29 cellular contexts compared by ENCODE assay signal in genomic region chr7:1236132-1236655, GRCh38. TPM values are rescaled to one million over a fixed set of nuclear protein-coding genes. Genes with fewer than 3 reads are reported as not detected.
DNase-seq lines count a peak whose midpoint lies in the region.
"Had no signal": no experiment of that assay in that cellular context is flagged by ENCODE, and none has a peak within 500 bp of the region (broad histone marks: within the 10 kb centered on the region; RNA-seq: fewer than 3 reads in every experiment).

No MANE protein-coding gene starts in this region.

- peak overlapping the region; percentile 50 for H3K9ac ChIP-seq in NT2/D1 (ENCODE audit: insufficient read length, low read depth)
- H3K9ac ChIP-seq: SK-N-SH had no signal

- peaks cover 95% of the 10 kb centered on the region for H3K27me3 ChIP-seq in NT2/D1 (ENCODE audit: insufficient read depth, insufficient read length)

- H3K36me3 ChIP-seq in NT2/D1 (ENCODE audit: insufficient read depth, insufficient read length, low read length) = no peaks in the 10 kb centered on the region
- H3K36me3 ChIP-seq: stomach, transverse colon had no signal

- H3K4me3 ChIP-seq in NT2/D1 (ENCODE audit: insufficient read length, low read depth) = peak overlapping the region; percentile 11
- H3K4me3 ChIP-seq: K562, stomach, transverse colon had no signal

- no peaks in the 10 kb centered on the region for H3K9me3 ChIP-seq in NT2/D1 (ENCODE audit: insufficient read depth, low read length)
- H3K9me3 ChIP-seq: SK-N-SH, stomach, transverse colon had no signal

- DNase-seq in DMS 273 (lab: John Stamatoyannopoulos, UW; ENCODE audit: unreplicated experiment) (peak; percentile 85), DMS 273 treated with DMSO at 0.1 percent for 48 hours (lab: John Stamatoyannopoulos, UW) (no peak), Daoy (ENCODE audit: low read depth) (peak; percentile 58), NT2/D1 (ENCODE audit: low read depth, low spot score) (no peak), left kidney (ENCODE audit: low read depth, low spot score) (peak; percentile 40), epidermal melanocyte (ENCODE audit: insufficient read length, low spot score) (no peak), T-helper 9 cell (no peak)
- DNase-seq in stimulated activated CD4-positive, alpha-beta T cell treated with anti-CD3 and anti-CD28 coated beads, Interleukin-2, amount 100 ng/mL, for 24 hours = no peak
- DNase-seq: activated B cell treated with CpG ODN at 0.5 μM for 24 hours; activated CD4-positive, alpha-beta T cell treated with anti-CD3 and anti-CD28 coated beads, Interleukin-2, amount 50 U/mL, for 4 hours; activated CD8-positive, alpha-beta memory T cell treated with anti-CD3 and anti-CD28 coated beads, Interleukin-2, amount 50 U/mL, for 48 hours; activated gamma-delta T cell; AML-193; COR-L47; cortex of kidney; EL; H9; mesenchymal stem cell; naive B cell; NCI-H2107; NCI-H524 treated with DMSO at 0.1 percent for 48 hours; RPMI8226; SK-N-SH; stomach; transverse colon had no signal

- H3K4me1 ChIP-seq in NT2/D1 (ENCODE audit: insufficient read depth, insufficient read length) = peaks cover 11% of the 10 kb centered on the region

RNA-seq across cellular contexts. Expression of gene UNCX, which starts 3.5 kb away (rescaled TPM):
- total RNA-seq in Daoy (2014; rRNA removed; shearing (Covaris generic)) = not detected in 2 replicates
- total RNA-seq: activated B cell treated with CpG ODN at 0.5 μM for 24 hours; glomerular endothelial cell; H9; K562; osteocyte; stomach; T-helper 2 cell treated with Interferon-gamma antibody and Interleukin-4, amounts not matched to agents 100 ng/mL and 5 ng/mL, for 36 hours; transverse colon had no signal

Comparison
In these comparisons a context has a peak if more than half of its experiments do, and no peak if none do; other contexts are left out.
1. DNase-seq: peak in DMS 273 (single experiment), Daoy (single experiment) and left kidney (single experiment); none in DMS 273 treated with DMSO at 0.1 percent for 48 hours (single experiment), NT2/D1 (single experiment), epidermal melanocyte (single experiment), T-helper 9 cell (single experiment) and stimulated activated CD4-positive, alpha-beta T cell treated with anti-CD3 and anti-CD28 coated beads, Interleukin-2, amount 100 ng/mL, for 24 hours (0 of 2).